Comparison of ENCODE assay signal across 9 cellular contexts in the genomic region with DNA sequence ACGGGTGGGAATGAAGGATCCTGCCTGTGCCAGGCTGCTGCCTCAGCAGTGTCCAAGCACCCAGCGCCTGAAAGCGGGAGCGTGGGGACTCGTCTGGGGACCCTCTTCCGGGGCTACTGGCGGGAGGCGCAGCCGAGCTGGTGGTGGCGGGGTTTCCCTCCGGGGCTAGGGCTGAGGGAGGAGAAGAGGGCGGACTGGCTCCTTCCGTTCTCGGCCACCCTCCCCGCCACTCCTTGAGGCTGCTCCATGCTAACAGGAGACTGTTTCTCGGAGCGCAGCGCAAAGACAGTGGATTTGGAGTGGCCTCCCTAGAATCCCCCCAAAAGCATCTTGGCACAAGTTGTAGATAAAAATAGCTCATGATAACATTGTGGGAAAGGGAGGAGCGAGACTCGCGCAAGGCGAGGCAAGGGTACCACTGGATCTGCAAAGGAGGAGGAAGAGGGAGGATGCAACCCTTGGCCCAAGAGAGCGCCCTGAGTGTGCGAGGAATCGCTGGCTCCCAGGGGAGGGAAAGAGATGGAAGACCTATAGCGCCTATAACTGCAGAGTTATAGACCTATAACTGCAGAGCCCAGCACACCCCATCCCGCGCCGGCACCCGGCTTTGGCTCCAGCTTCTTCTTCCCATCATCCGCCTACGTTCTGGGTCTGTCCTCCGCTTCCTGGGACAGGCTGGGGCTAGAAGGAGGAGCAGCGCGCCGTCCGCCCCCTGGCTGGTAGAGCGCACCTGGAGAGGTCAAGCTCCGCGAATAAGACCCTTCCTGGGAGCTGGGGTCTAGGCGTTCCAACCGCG. TPM values are rescaled to one million over a fixed set of nuclear protein-coding genes. Genes with fewer than 3 reads are reported as not detected.
DNase-seq lines count a peak whose midpoint lies in the region; ATAC-seq and TF ChIP-seq lines count a peak whose summit lies in the region.
"Had no signal": no experiment of that assay in that cellular context is flagged by ENCODE, and none has a peak within 500 bp of the region (broad histone marks: within the 10 kb centered on the region; RNA-seq: fewer than 3 reads in every experiment).

No MANE protein-coding gene starts in this region.

- peaks cover 0 to 45% (median 24%) of the 10 kb centered on the region in 7 donors for H3K27me3 ChIP-seq in heart right ventricle
- peaks cover 7% of the 10 kb centered on the region for H3K27me3 ChIP-seq in trophoblast cell (ENCODE audit: insufficient read depth, low read length)

- H3K9me3 ChIP-seq in heart right ventricle (no peaks in the 10 kb centered on the region), trophoblast cell (ENCODE audit: insufficient read depth, low read depth, low read length) (no peaks in the 10 kb centered on the region)

- H3K27ac ChIP-seq in heart right ventricle, result no peak overlapping the region
- H3K27ac ChIP-seq in trophoblast cell (ENCODE audit: low read depth, low read length), result no peak overlapping the region

- H3K4me1 Mint-ChIP-seq in Calu3 (ENCODE audit: low read depth, unreplicated experiment), result peaks cover 15% of the 10 kb centered on the region
- H3K4me1 Mint-ChIP-seq in activated CD4-positive, alpha-beta memory T cell treated with anti-CD3 and anti-CD28 coated beads for 36 hours (ENCODE audit: low read depth), result peaks cover 12% of the 10 kb centered on the region

- H3K36me3 ChIP-seq in heart right ventricle (no peaks in the 10 kb centered on the region), trophoblast cell (ENCODE audit: control insufficient read depth in 1 of 2, insufficient read depth in 2 of 2, low read length in 2 of 2) (no peaks in the 10 kb centered on the region)

- peaks cover 92% of the 10 kb centered on the region for H3K36me3 Mint-ChIP-seq in Calu3 (ENCODE audit: insufficient read depth, unreplicated experiment)
- no peaks in the 10 kb centered on the region for H3K36me3 Mint-ChIP-seq in activated CD4-positive, alpha-beta memory T cell treated with anti-CD3 and anti-CD28 coated beads for 36 hours

- ATAC-seq in heart right ventricle, result peak in 1 of 8 donors; percentile 8

- no peak overlapping the region for H2AK5ac ChIP-seq in trophoblast cell (ENCODE audit: low read length)

- TF ChIP-seq CTCF in Calu3 (IDR thresholded peaks at IDR 0.05; ENCODE audit: unreplicated experiment) (no peak), heart right ventricle (IDR thresholded peaks at IDR 0.05) (no peak)

- H3K4me1 ChIP-seq in heart right ventricle, result peaks cover 0 to 32% (median 22%) of the 10 kb centered on the region in 9 donors
- H3K4me1 ChIP-seq in trophoblast cell (ENCODE audit: control insufficient read depth in 1 of 2, insufficient read depth in 2 of 2, low read length in 2 of 2), result peaks cover 9 to 16% of the 10 kb centered on the region in 2 experiments

- H3K23ac ChIP-seq in trophoblast cell (ENCODE audit: low read length), result no peak overlapping the region

- H3K18ac ChIP-seq in trophoblast cell (ENCODE audit: low read length), result no peak overlapping the region

- peaks cover 2% of the 10 kb centered on the region for H3K79me1 ChIP-seq in trophoblast cell (ENCODE audit: low read length)

- intact Hi-C loops in Calu3 (cut with micrococcal nuclease; ENCODE audit: unreplicated experiment) (loop anchor here (5.0 to 10.0 kb wide), 2 partner anchors 295 to 873 kb away; no protein-coding TSS in a partner anchor), heart right ventricle (cut with DNase I) (loop anchor here (5.0 to 10.0 kb wide), 9 partner anchors 195 to 863 kb away; no protein-coding TSS in a partner anchor)
- intact Hi-C loops in activated CD4-positive, alpha-beta memory T cell treated with anti-CD3 and anti-CD28 coated beads for 36 hours (cut with micrococcal nuclease), result loop anchor here (5.0 to 10.0 kb wide), 2 partner anchors 45 to 297 kb away; no protein-coding TSS in a partner anchor

- WGBS in heart right ventricle, 2 donors, result 2 to 4% methylated on average over 42 to 43 of the region's 43 CpGs
- WGBS in trophoblast cell (ENCODE audit: extremely low coverage, insufficient coverage, insufficient read length), result no CpG with 5 or more reads among the region's 43 CpGs

- H3K4me3 Mint-ChIP-seq in Calu3 (ENCODE audit: low read depth, unreplicated experiment), result peak overlapping the region; percentile 92
- H3K4me3 Mint-ChIP-seq in activated CD4-positive, alpha-beta memory T cell treated with anti-CD3 and anti-CD28 coated beads for 36 hours, result peak overlapping the region; percentile 54

- no peak overlapping the region for H4K12ac ChIP-seq in trophoblast cell (ENCODE audit: low read depth, low read length)

- no peaks in the 10 kb centered on the region for H3K79me2 ChIP-seq in trophoblast cell (ENCODE audit: control insufficient read depth, insufficient read depth, low read length, poor library complexity)

- H4K91ac ChIP-seq in trophoblast cell (ENCODE audit: low read depth, low read length), result no peak overlapping the region

- H4K8ac ChIP-seq in trophoblast cell (ENCODE audit: low read depth, low read length), result no peak overlapping the region

- CTCF ChIA-PET in Calu3 (lab: Charles Lee), result no interaction called here
- CTCF ChIA-PET in activated CD4-positive, alpha-beta memory T cell treated with anti-CD3 and anti-CD28 coated beads for 36 hours (lab: Charles Lee), result no interaction called here

- no peak overlapping the region for H2BK5ac ChIP-seq in trophoblast cell (ENCODE audit: low read depth, low read length, poor library complexity)

- no peak overlapping the region for H2AFZ ChIP-seq in trophoblast cell (ENCODE audit: insufficient read depth, low read length, poor library complexity)

- POLR2A ChIA-PET in activated CD4-positive, alpha-beta memory T cell treated with anti-CD3 and anti-CD28 coated beads for 36 hours (lab: Charles Lee), result no interaction called here

- no peaks in the 10 kb centered on the region for H3K9me3 Mint-ChIP-seq in Calu3 (ENCODE audit: low read depth, unreplicated experiment)
- no peaks in the 10 kb centered on the region for H3K9me3 Mint-ChIP-seq in activated CD4-positive, alpha-beta memory T cell treated with anti-CD3 and anti-CD28 coated beads for 36 hours

- in situ Hi-C loops in ACHN (cut with HindIII; ENCODE audit: low pct_ligation_motif_present, low pct_unique_long_range_greater_than_20kb, low sequenced_read_pairs), result no loop called here

- H3K4ac ChIP-seq in trophoblast cell (ENCODE audit: low read depth, low read length), result no peak overlapping the region

- peak overlapping the region; percentile 92 for H3K27ac Mint-ChIP-seq in Calu3 (ENCODE audit: unreplicated experiment)
- H3K27ac Mint-ChIP-seq in activated CD4-positive, alpha-beta memory T cell treated with anti-CD3 and anti-CD28 coated beads for 36 hours, result no peak overlapping the region

- H2BK12ac ChIP-seq in trophoblast cell (ENCODE audit: low read length), result no peak overlapping the region

- no peak for DNase-seq in Calu3
- DNase-seq in activated CD4-positive, alpha-beta memory T cell treated with anti-CD3 and anti-CD28 coated beads for 36 hours, result no peak
- DNase-seq in heart right ventricle, result peak in 1 of 2 donors; percentile 14
- DNase-seq in trophoblast cell, result no peak
- no peak for DNase-seq in NCI-H510A treated with DMSO at 0.1 percent for 48 hours (lab: John Stamatoyannopoulos, UW)
- DNase-seq in ACHN, result no peak
- no peak for DNase-seq in CD1c-positive myeloid dendritic cell (ENCODE audit: extremely low spot score)
- no peak for DNase-seq in NCI-H146 treated with DMSO at 0.1 percent for 48 hours (lab: John Stamatoyannopoulos, UW; ENCODE audit: unreplicated experiment)
- DNase-seq: central memory CD4-positive, alpha-beta T cell had no signal

- H3K4me2 ChIP-seq in trophoblast cell (ENCODE audit: low read length), result peak overlapping the region; percentile 90

- H2BK120ac ChIP-seq in trophoblast cell (ENCODE audit: insufficient read depth, low read length, poor library complexity), result no peak overlapping the region

- H3K9ac ChIP-seq in trophoblast cell (ENCODE audit: low read length), result no peak overlapping the region

- no peak overlapping the region for H3K14ac ChIP-seq in trophoblast cell (ENCODE audit: low read length)

- H3K4me3 ChIP-seq in heart right ventricle (peak overlapping the region in 9 of 10 donors; percentile 55 to 78 (median 66)), trophoblast cell (ENCODE audit: low read depth, low read length) (peak overlapping the region; percentile 60)

- BruUV-seq in Calu3 (replicated peaks; lab: Mats Ljungman, UMichigan), result no TSS peak

- H3K27me3 Mint-ChIP-seq in Calu3 (ENCODE audit: unreplicated experiment), result no peaks in the 10 kb centered on the region
- H3K27me3 Mint-ChIP-seq in activated CD4-positive, alpha-beta memory T cell treated with anti-CD3 and anti-CD28 coated beads for 36 hours, result peaks cover 42% of the 10 kb centered on the region

RNA-seq across cellular contexts. Expression of a gene that starts 1.3 kb away (rescaled TPM):
- total RNA-seq in Calu3 (2022) (80.8 and 86.7 TPM in 2 replicates), heart right ventricle (1 to 10 TPM in 6 of 10 donors, under 1 TPM in 4; 0.27 to 1.5 (median 1.1) TPM)
- not detected for total RNA-seq in activated CD4-positive, alpha-beta memory T cell treated with anti-CD3 and anti-CD28 coated beads for 36 hours
- polyA plus RNA-seq in heart right ventricle, result 1 to 10 TPM in 1 of 2 donors, under 1 TPM in 1; 0.88 to 2.1 TPM
- polyA plus RNA-seq in trophoblast cell (2013), result 1.3 and 1.7 TPM in 2 replicates

Comparison
In these comparisons a context has a peak if more than half of its experiments do, and no peak if none do; other contexts are left out.
1. RNA of a gene that starts 1.3 kb away (total RNA-seq): 80.8 to 86.7 TPM in Calu3; 0.27 to 1.5 TPM in heart right ventricle and not detected in activated CD4-positive, alpha-beta memory T cell treated with anti-CD3 and anti-CD28 coated beads for 36 hours; every median in the first group is over 10 times any median in the second.